27 cellular contexts compared by ENCODE assay signal in genomic region chr10:81963606-81964005, GRCh38.
A peak's percentile ranks its signal among the peaks of the same experiment; 100 is the strongest.
DNase-seq lines count a peak whose midpoint lies in the region; ATAC-seq and TF ChIP-seq lines count a peak whose summit lies in the region.
"Had no signal": no experiment of that assay in that cellular context is flagged by ENCODE, and none has a peak within 500 bp of the region (broad histone marks: within the 10 kb centered on the region; RNA-seq: fewer than 3 reads in every experiment).

No MANE protein-coding gene starts in this region.

- H3K27me3 Mint-ChIP-seq in nephron (ENCODE audit: low read depth) = no peaks in the 10 kb centered on the region
- H3K27me3 Mint-ChIP-seq: CD4-positive, alpha-beta T cell had no signal

- TF ChIP-seq CTCF in fibroblast of pulmonary artery (IDR thresholded peaks at IDR 0.05; ENCODE audit: low read length, missing control alignments) = no peak
- no peak for TF ChIP-seq CTCF in nephron (IDR thresholded peaks at IDR 0.05; ENCODE audit: unreplicated experiment in 3 of 3)
- no peak for TF ChIP-seq CTCF in coronary artery (IDR thresholded peaks at IDR 0.05)

- H3K4me3 Mint-ChIP-seq in nephron = peak overlapping the region in 1 of 3 experiments; percentile 38
- H3K4me3 Mint-ChIP-seq: CD4-positive, alpha-beta T cell had no signal

- no peak for ATAC-seq in HG03196 (IDR thresholded peaks at IDR 0.05; ENCODE audit: unreplicated experiment)
- ATAC-seq: A549, GM12878, HCT116, K562, PC-3 had no signal

- DNase-seq in T1000 (lab: John Stamatoyannopoulos, UW) = peak; percentile 23
- DNase-seq in astrocyte of the hippocampus (ENCODE audit: low read depth, low spot score) = peak; percentile 32
- peak; percentile 37 for DNase-seq in fibroblast of pulmonary artery (ENCODE audit: low read depth)
- no peak for DNase-seq in NCI-H510A treated with DMSO at 0.1 percent for 48 hours (lab: John Stamatoyannopoulos, UW)
- no peak for DNase-seq in coronary artery (ENCODE audit: low spot score)
- DNase-seq: AML-193; CD4-positive, alpha-beta T cell; DMS79; EL; GDM1; Kasumi-1; MV-4-11; NCI-H1105; NCI-H1436 treated with DMSO at 0.1 percent for 48 hours; NCI-H187 treated with DMSO at 0.1 percent for 48 hours; NCI-H2107; NCI-H524 treated with DMSO at 0.1 percent for 48 hours; NCI-H774; PC-3; SK-N-SH had no signal

- H3K4me3 ChIP-seq in fibroblast of pulmonary artery (replicated peaks; ENCODE audit: low read depth, low read length) = no peak overlapping the region
- H3K4me3 ChIP-seq in coronary artery = no peak overlapping the region
- H3K4me3 ChIP-seq: A549; BLaER1 treated with 17β-estradiol and CSF1 and Interleukin-3, amounts not matched to agents 10 nM and 100 nM; GM12878; K562 had no signal

- peak overlapping the region in 2 of 3 experiments; percentile 47 to 87 for H3K27ac Mint-ChIP-seq in nephron
- H3K27ac Mint-ChIP-seq: CD4-positive, alpha-beta T cell had no signal

- H3K27ac ChIP-seq in coronary artery = no peak overlapping the region
- H3K27ac ChIP-seq: A549; BLaER1 treated with 17β-estradiol and CSF1 and Interleukin-3, amounts not matched to agents 10 nM and 100 nM had no signal

- no peaks in the 10 kb centered on the region for H3K9me3 Mint-ChIP-seq in nephron

- H3K36me3 Mint-ChIP-seq in nephron (ENCODE audit: low read depth) = no peaks in the 10 kb centered on the region

- no peaks in the 10 kb centered on the region for H3K4me1 Mint-ChIP-seq in nephron

Comparison
In these comparisons a context has a peak if more than half of its experiments do, and no peak if none do; other contexts are left out.
1. DNase-seq: peak in T1000 (single experiment), astrocyte of the hippocampus (single experiment) and fibroblast of pulmonary artery (single experiment); none in NCI-H510A treated with DMSO at 0.1 percent for 48 hours (single experiment) and coronary artery (single experiment).